ENCODE assay signal across 8 cellular contexts in genomic region chr2:88691339-88692183, GRCh38. TPM values are rescaled to one million over a fixed set of nuclear protein-coding genes. Genes with fewer than 3 reads are reported as not detected.
A peak's percentile ranks its signal among the peaks of the same experiment; 100 is the strongest.
DNase-seq lines count a peak whose midpoint lies in the region; ATAC-seq and TF ChIP-seq lines count a peak whose summit lies in the region.

RPIA (plus strand) TSS chr2:88691673; CDS start chr2:88691699, 26 bp downstream.

- intact Hi-C loops in esophagus muscularis mucosa (cut with DNase I): loop anchor here (5.0 kb wide), 1 partner anchor 64 kb away; the partner anchor contains the start of gene EIF2AK3

- no peaks in the 10 kb centered on the region for H3K9me2 ChIP-seq in DOHH2 (replicated peaks; ENCODE audit: control insufficient read depth, low read length)

- ATAC-seq in GM21786 (IDR thresholded peaks at IDR 0.05; ENCODE audit: unreplicated experiment): peak; percentile 95

- TF ChIP-seq POLR2A in Peyer's patch (IDR thresholded peaks at IDR 0.05) (peak; percentile 41 to 79), esophagus muscularis mucosa (IDR thresholded peaks at IDR 0.05; ENCODE audit: low read depth) (peak; percentile 36)

- H3K4me3 ChIP-seq in DOHH2 (ENCODE audit: low read length) (peak within 1 kb of the TSS; percentile 88), Peyer's patch (peak within 1 kb of the TSS; percentile 75 to 92 (median 84)), esophagus muscularis mucosa (peak within 1 kb of the TSS; percentile 70 to 96 (median 78))

- DNase-seq in Peyer's patch: peak; percentile 98 to 100 (median 99)
- DNase-seq in activated T-cell treated with anti-CD3 and anti-CD28 coated beads, Interleukin-2, amount 50 U/mL, for 48 hours: peak; percentile 99
- DNase-seq in esophagus muscularis mucosa (ENCODE audit: extremely low spot score): peak; percentile 99
- DNase-seq in myocyte (ENCODE audit: low read depth): peak; percentile 99
- DNase-seq in stimulated activated CD8-positive, alpha-beta memory T cell treated with anti-CD3 and anti-CD28 coated beads, Interleukin-7, amount 100 ng/mL, for 48 hours (ENCODE audit: extremely low read depth in 1 of 2, low read depth in 1 of 2): peak; percentile 97 to 99

- H3K4me1 ChIP-seq in DOHH2 (ENCODE audit: control insufficient read depth, low read length): peaks cover 41% of the 10 kb centered on the region
- H3K4me1 ChIP-seq in Peyer's patch: peaks cover 0 to 19% (median 6%) of the 10 kb centered on the region in 4 donors
- peaks cover 18 to 34% (median 29%) of the 10 kb centered on the region in 4 donors for H3K4me1 ChIP-seq in esophagus muscularis mucosa

- H3K27ac ChIP-seq in DOHH2 (ENCODE audit: low read depth, low read length) (peak within 1 kb of the TSS; percentile 38; the same call in 1 of the 2 replicates), KOPT-K1 (ENCODE audit: low read depth, low read length, poor library complexity, severe bottlenecking) (peak within 1 kb of the TSS; percentile 74), Peyer's patch (peak within 1 kb of the TSS; percentile 75 to 88 (median 84)), esophagus muscularis mucosa (replicated peaks in 1 of 4) (peak within 1 kb of the TSS; percentile 73 to 85 (median 82))

- no peaks in the 10 kb centered on the region for H3F3A ChIP-seq in DOHH2 (ENCODE audit: control insufficient read depth, insufficient read depth)

- H3K4me2 ChIP-seq in DOHH2 (ENCODE audit: low read length): peak within 1 kb of the TSS; percentile 95

- TF ChIP-seq EP300 in esophagus muscularis mucosa (IDR thresholded peaks at IDR 0.05): no peak

- H3K27me3 ChIP-seq in DOHH2 (ENCODE audit: control insufficient read depth, low read length): no peaks in the 10 kb centered on the region
- no peaks in the 10 kb centered on the region for H3K27me3 ChIP-seq in Peyer's patch
- H3K27me3 ChIP-seq in esophagus muscularis mucosa: no peaks in the 10 kb centered on the region

- H3K79me2 ChIP-seq in DOHH2 (ENCODE audit: control insufficient read depth, low read length): peaks cover 62% of the 10 kb centered on the region

- 0% methylated on average over 35 of the region's 71 CpGs for WGBS in esophagus muscularis mucosa

- H3K9me3 ChIP-seq in DOHH2 (ENCODE audit: control insufficient read depth, insufficient read depth, low read length): peaks cover 21% of the 10 kb centered on the region; the same call in 1 of the 2 replicates
- H3K9me3 ChIP-seq in KOPT-K1 (ENCODE audit: insufficient read depth, low read length, poor library complexity, severe bottlenecking): peaks cover 3% of the 10 kb centered on the region
- no peaks in the 10 kb centered on the region for H3K9me3 ChIP-seq in Peyer's patch
- no peaks in the 10 kb centered on the region for H3K9me3 ChIP-seq in esophagus muscularis mucosa

- 0 out of 2 replicates have a peak, but pooled peaks cover 2% of the 10 kb centered on the region for H3K36me3 ChIP-seq in DOHH2 (ENCODE audit: control insufficient read depth, low read length)
- H3K36me3 ChIP-seq in KOPT-K1 (ENCODE audit: insufficient read depth, low read length): no peaks in the 10 kb centered on the region; the same call in 1 of the 2 replicates
- H3K36me3 ChIP-seq in Peyer's patch: no peaks in the 10 kb centered on the region
- no peaks in the 10 kb centered on the region for H3K36me3 ChIP-seq in esophagus muscularis mucosa

- no peaks in the 10 kb centered on the region for H4K20me1 ChIP-seq in DOHH2 (ENCODE audit: control insufficient read depth, insufficient read depth, low read depth, low read length)

- TF ChIP-seq CTCF in DOHH2 (IDR thresholded peaks at IDR 0.05; ENCODE audit: low read depth, low read length, poor library complexity, severe bottlenecking): peak; percentile 54
- TF ChIP-seq CTCF in Peyer's patch (IDR thresholded peaks at IDR 0.05): peak; percentile 22 to 83 (median 76)
- peak; percentile 49 to 68 (median 62) for TF ChIP-seq CTCF in esophagus muscularis mucosa (IDR thresholded peaks at IDR 0.05)

RNA-seq across cellular contexts. Expression of gene RPIA, which starts in this region (rescaled TPM):
- 10 to 100 TPM; 16.3 to 28.1 (median 16.6) TPM for total RNA-seq in Peyer's patch
- total RNA-seq in esophagus muscularis mucosa: 1 to 10 TPM; 6.6 to 8.6 (median 7.4) TPM
- total RNA-seq in myocyte: 5.2 and 5.8 TPM in 2 replicates
- polyA plus RNA-seq in myocyte (2012): 9.8 TPM

Comparison
In these comparisons a context has a peak if more than half of its experiments do, and no peak if none do; other contexts are left out.
1. Peak in every context shown above with its lines: DNase-seq, ATAC-seq, H3K4me3 ChIP-seq and H3K27ac ChIP-seq.